ENCODE assay signal across 1 cellular context in genomic region chr5:80198920-80199319, GRCh38.
TF ChIP-seq lines count a peak whose summit lies in the region.

No MANE protein-coding gene starts in this region.

TF ChIP-seq in H1, 55 proteins besides CTCF, POLR2A, EP300 and RAD21:
- no peak for TF ChIP-seq RXRA (IDR thresholded peaks at IDR 0.05; ENCODE audit: insufficient read depth, low read depth, low read length)
- no peak for TF ChIP-seq GTF2F1 (IDR thresholded peaks at IDR 0.05; ENCODE audit: borderline replicate concordance, low read depth, low read length)
- TF ChIP-seq USF2 (IDR thresholded peaks at IDR 0.05; ENCODE audit: low read length) = no peak
- no peak for TF ChIP-seq BRCA1 (IDR thresholded peaks at IDR 0.05; ENCODE audit: low read depth, low read length)
- no peak for TF ChIP-seq KDM5A (IDR thresholded peaks at IDR 0.05; ENCODE audit: low read length)
- TF ChIP-seq POU5F1 (IDR thresholded peaks at IDR 0.05; ENCODE audit: low read depth, low read length) = no peak
- TF ChIP-seq CREB1 (IDR thresholded peaks at IDR 0.05) = no peak
- TF ChIP-seq POLR2AphosphoS5 (IDR thresholded peaks at IDR 0.05; ENCODE audit: low read depth, low read length) = no peak
- TF ChIP-seq SIX5 (IDR thresholded peaks at IDR 0.05; ENCODE audit: low read depth, low read length) = no peak
- no peak for TF ChIP-seq TAF1 (IDR thresholded peaks at IDR 0.05; ENCODE audit: low read depth, low read length)
- TF ChIP-seq ASH2L (IDR thresholded peaks at IDR 0.05; ENCODE audit: low read length) = no peak
- TF ChIP-seq SP4 (IDR thresholded peaks at IDR 0.05; ENCODE audit: low read length) = no peak
- TF ChIP-seq FOSL1 (IDR thresholded peaks at IDR 0.05; ENCODE audit: insufficient read depth, low read depth, low read length) = no peak
- TF ChIP-seq ATF3 (IDR thresholded peaks at IDR 0.05; ENCODE audit: insufficient read depth, low read depth, low read length) = no peak
- TF ChIP-seq PHF8 (conservative IDR thresholded peaks at IDR 0.05; ENCODE audit: low read depth, low read length) = no peak
- TF ChIP-seq TCF12 (IDR thresholded peaks at IDR 0.05; ENCODE audit: low read depth, low read length) = no peak
- no peak for TF ChIP-seq CBX8 (IDR thresholded peaks at IDR 0.05; ENCODE audit: borderline replicate concordance, low read depth, low read length)
- no peak for TF ChIP-seq ZNF274 (IDR thresholded peaks at IDR 0.05; ENCODE audit: borderline replicate concordance, extremely low read depth, low read length)
- no peak for TF ChIP-seq CTBP2 (IDR thresholded peaks at IDR 0.05; ENCODE audit: borderline replicate concordance, insufficient read depth, insufficient read length, low read length)
